Comparison of ENCODE assay signal across 23 cellular contexts in the genomic region with DNA sequence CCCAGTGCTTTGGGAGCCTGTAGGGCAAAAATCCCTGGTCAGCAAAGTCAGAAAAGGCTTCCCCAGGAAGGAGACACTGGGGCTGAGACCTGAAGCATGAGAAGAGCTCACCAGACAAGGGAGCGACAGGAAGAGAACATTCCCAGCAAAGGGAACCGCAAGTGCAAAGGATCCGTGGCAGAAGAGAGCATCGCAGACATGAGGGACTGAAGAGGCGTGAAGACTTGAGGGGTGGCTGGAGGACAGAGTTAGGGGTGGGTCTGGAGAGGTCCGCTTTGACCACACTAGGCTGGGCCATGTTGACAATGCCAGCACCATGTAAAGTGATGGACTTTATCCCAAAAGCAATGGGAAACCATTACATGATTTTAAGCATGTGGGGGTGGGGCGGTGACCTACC.
"Had no signal": no experiment of that assay in that cellular context is flagged by ENCODE, and none has a peak within 500 bp of the region (broad histone marks: within the 10 kb centered on the region; RNA-seq: fewer than 3 reads in every experiment).

No MANE protein-coding gene starts in this region.

- DNase-seq: activated CD4-positive, alpha-beta T cell treated with anti-CD3 and anti-CD28 coated beads for 48 hours; activated CD4-positive, alpha-beta T cell treated with anti-CD3 and anti-CD28 coated beads, Interleukin-2, amount 50 U/mL, for 1 hour; activated CD4-positive, alpha-beta T cell treated with anti-CD3 and anti-CD28 coated beads, Interleukin-2, amount 50 U/mL, for 48 hours; activated CD8-positive, alpha-beta memory T cell treated with anti-CD3 and anti-CD28 coated beads for 24 hours; activated CD8-positive, alpha-beta T cell treated with anti-CD3 and anti-CD28 coated beads for 36 hours; activated effector memory CD4-positive, alpha-beta T cell treated with Interleukin-2 at 50 U/mL for 16 hours; activated gamma-delta T cell treated with Interleukin-2 at 50 U/mL for 16 hours; activated naive CD4-positive, alpha-beta T cell treated with Interleukin-2 at 50 U/mL for 16 hours; activated naive CD8-positive, alpha-beta T cell treated with anti-CD3 and anti-CD28 coated beads, Interleukin-2, amount 10 ng/mL, durations not matched to agents 7 days and 5 days; activated T-cell treated with anti-CD3 and anti-CD28 coated beads, Interleukin-2, amount 50 U/mL, for 4 hours; central memory CD4-positive, alpha-beta T cell; dorsolateral prefrontal cortex; effector memory CD4-positive, alpha-beta T cell; endodermal cell; foreskin fibroblast; head of caudate nucleus; T-helper 2 cell had no signal

- H3K4me3 Mint-ChIP-seq: activated CD8-positive, alpha-beta T cell treated with anti-CD3 and anti-CD28 coated beads for 36 hours; activated naive CD8-positive, alpha-beta T cell treated with anti-CD3 and anti-CD28 coated beads, Interleukin-2, amount 10 ng/mL, durations not matched to agents 7 days and 5 days; activated T-cell treated with anti-CD3 and anti-CD28 coated beads, Interleukin-2, amount 50 U/mL, for 4 hours; activated T-helper 17 cell treated with anti-CD3 and anti-CD28 coated beads, Interleukin-2, amount 50 U/mL, for 72 hours; brain; dendritic cell treated with granulocyte-macrophage colony-stimulating factor and Interleukin-4, amounts not matched to agents 40 ng/mL and 50 ng/mL, for 4 days; endodermal cell had no signal

- H3K9me3 Mint-ChIP-seq: activated CD8-positive, alpha-beta T cell treated with anti-CD3 and anti-CD28 coated beads for 36 hours; activated naive CD4-positive, alpha-beta T cell treated with anti-CD3 and anti-CD28 coated beads, Interleukin-2, amount 50 U/mL, for 72 hours; activated naive CD8-positive, alpha-beta T cell treated with anti-CD3 and anti-CD28 coated beads, Interleukin-2, amount 10 ng/mL, durations not matched to agents 7 days and 5 days; activated T-cell treated with anti-CD3 and anti-CD28 coated beads, Interleukin-2, amount 50 U/mL, for 4 hours; activated T-helper 17 cell treated with anti-CD3 and anti-CD28 coated beads, Interleukin-2, amount 50 U/mL, for 72 hours; dendritic cell treated with granulocyte-macrophage colony-stimulating factor and Interleukin-4, amounts not matched to agents 40 ng/mL and 50 ng/mL, for 4 days had no signal

- H3K27ac Mint-ChIP-seq: activated CD8-positive, alpha-beta T cell treated with anti-CD3 and anti-CD28 coated beads for 36 hours; activated naive CD4-positive, alpha-beta T cell treated with anti-CD3 and anti-CD28 coated beads, Interleukin-2, amount 50 U/mL, for 72 hours; activated naive CD8-positive, alpha-beta T cell treated with anti-CD3 and anti-CD28 coated beads, Interleukin-2, amount 10 ng/mL, durations not matched to agents 7 days and 5 days; activated T-helper 17 cell treated with anti-CD3 and anti-CD28 coated beads, Interleukin-2, amount 50 U/mL, for 72 hours; brain; dendritic cell treated with granulocyte-macrophage colony-stimulating factor and Interleukin-4, amounts not matched to agents 40 ng/mL and 50 ng/mL, for 4 days; endodermal cell had no signal

- H3K36me3 Mint-ChIP-seq: activated naive CD4-positive, alpha-beta T cell treated with anti-CD3 and anti-CD28 coated beads, Interleukin-2, amount 50 U/mL, for 72 hours; activated naive CD8-positive, alpha-beta T cell treated with anti-CD3 and anti-CD28 coated beads, Interleukin-2, amount 10 ng/mL, durations not matched to agents 7 days and 5 days; brain had no signal

- H3K4me1 Mint-ChIP-seq: activated naive CD8-positive, alpha-beta T cell treated with anti-CD3 and anti-CD28 coated beads, Interleukin-2, amount 10 ng/mL, durations not matched to agents 7 days and 5 days; activated T-helper 17 cell treated with anti-CD3 and anti-CD28 coated beads, Interleukin-2, amount 50 U/mL, for 72 hours had no signal

- ATAC-seq: activated CD4-positive, CD25-positive, alpha-beta regulatory T cell treated with anti-CD3 and anti-CD28 coated beads, Interleukin-2, amount 50 U/mL, for 24 hours; activated CD8-positive, alpha-beta T cell treated with anti-CD3 and anti-CD28 coated beads for 36 hours; activated naive CD4-positive, alpha-beta T cell treated with anti-CD3 and anti-CD28 coated beads, Interleukin-2, amount 50 U/mL, for 72 hours; activated T-cell treated with anti-CD3 and anti-CD28 coated beads, Interleukin-2, amount 50 U/mL, for 4 hours; activated T-helper 17 cell treated with anti-CD3 and anti-CD28 coated beads, Interleukin-2, amount 50 U/mL, for 72 hours; esophagus mucosa had no signal
